8 cellular contexts compared by ENCODE assay signal in genomic region chr19:7829162-7829520, GRCh38. TPM values are rescaled to one million over a fixed set of nuclear protein-coding genes. Genes with fewer than 3 reads are reported as not detected.
DNase-seq lines count a peak whose midpoint lies in the region; ATAC-seq and TF ChIP-seq lines count a peak whose summit lies in the region.

No MANE protein-coding gene starts in this region.

- peak overlapping the region; percentile 52 for H3K4me2 ChIP-seq in IMR-90 (ENCODE audit: low read depth, low read length)

- H3K14ac ChIP-seq in IMR-90 (replicated peaks; ENCODE audit: low read depth, low read length): 0 out of 2 replicates have a peak overlapping the region, but pooled peaks have one; percentile 20

- peaks cover 14% of the 10 kb centered on the region; the same call in 1 of the 2 replicates for H3K4me1 ChIP-seq in IMR-90 (ENCODE audit: control insufficient read depth, insufficient read depth, low read length)

- H3K4me1 Mint-ChIP-seq in natural killer cell: peaks cover 15 to 36% of the 10 kb centered on the region in 2 donors

- peak overlapping the region; percentile 89 for H2AFZ ChIP-seq in IMR-90 (replicated peaks; ENCODE audit: low read length, poor library complexity)

- no peak overlapping the region for H3K27ac ChIP-seq in AG04450 (ENCODE audit: low read depth, low read length)
- no peak overlapping the region for H3K27ac ChIP-seq in IMR-90 (ENCODE audit: insufficient read depth, low read length)

- no peak overlapping the region for H2BK15ac ChIP-seq in IMR-90 (ENCODE audit: low read depth, low read length)

- intact Hi-C loops in IMR-90 (cut with micrococcal nuclease) (no loop called here), natural killer cell (cut with micrococcal nuclease) (loop anchor here (1.0 to 2.0 kb wide), 2 partner anchors 22 to 40 kb away; no protein-coding TSS in a partner anchor)

- H4K8ac ChIP-seq in IMR-90 (ENCODE audit: low read depth in 2 of 2, low read length in 2 of 2): peak overlapping the region; percentile 5 to 29; a peak in 1 of 4 replicates

- H3K36me3 Mint-ChIP-seq in natural killer cell: no peaks in the 10 kb centered on the region

- no peaks in the 10 kb centered on the region for H3K27me3 Mint-ChIP-seq in natural killer cell (ENCODE audit: low read depth in 2 of 2)

- in situ Hi-C loops in IMR-90 (cut with MboI; ENCODE audit: low sequenced_read_pairs): no loop called here

- no TSS peak for BruUV-seq in IMR-90 (replicated peaks; lab: Mats Ljungman, UMichigan)

- H3K36me3 ChIP-seq in IMR-90 (ENCODE audit: control insufficient read depth, insufficient read depth, low read length): no peaks in the 10 kb centered on the region

- dilution Hi-C loops in IMR-90 (cut with HindIII; ENCODE audit: low sequenced_read_pairs, unreplicated experiment): no loop called here

- no peak overlapping the region for H3K56ac ChIP-seq in IMR-90 (ENCODE audit: extremely low read depth, insufficient read depth, low read length)

- no peak for TF ChIP-seq CTCF in AG04450 (IDR thresholded peaks at IDR 0.05; ENCODE audit: low read depth, low read length)
- no peak for TF ChIP-seq CTCF in IMR-90 (conservative IDR thresholded peaks at IDR 0.05; ENCODE audit: low read depth, low read length)
- no peak for TF ChIP-seq CTCF in choroid plexus epithelial cell (conservative IDR thresholded peaks at IDR 0.05; ENCODE audit: low read depth, low read length)
- no peak for TF ChIP-seq CTCF in natural killer cell (IDR thresholded peaks at IDR 0.05)

- peaks cover 0 to 32% of the 10 kb centered on the region in 2 experiments; a peak in 2 of 4 replicates for H3K79me1 ChIP-seq in IMR-90 (ENCODE audit: low read depth in 1 of 2, low read length in 2 of 2)

- H2AK9ac ChIP-seq in IMR-90 (replicated peaks; ENCODE audit: low read depth, low read length, poor library complexity): peak overlapping the region; percentile 33

- H3K4me3 ChIP-seq in AG04450 (ENCODE audit: low read depth, low read length) (peak overlapping the region; percentile 45), IMR-90 (ENCODE audit: insufficient read depth, low read depth, low read length) (peak overlapping the region; percentile 28), choroid plexus epithelial cell (ENCODE audit: low read depth, low read length) (peak overlapping the region; percentile 39)

- H3K9ac ChIP-seq in IMR-90 (ENCODE audit: low read depth, low read length): no peak overlapping the region

- POLR2A ChIA-PET in AG04450 (lab: Yijun Ruan, JAX) (no interaction called here), IMR-90 (lab: Charles Lee; ENCODE audit: unreplicated experiment) (no interaction called here)

- peak overlapping the region; percentile 78 for H3K4me3 Mint-ChIP-seq in natural killer cell

- H2BK20ac ChIP-seq in IMR-90 (ENCODE audit: low read depth, low read length): no peak overlapping the region

- peaks cover 10% of the 10 kb centered on the region for H4K20me1 ChIP-seq in IMR-90 (ENCODE audit: insufficient read depth, low read length)

- peaks cover 2% of the 10 kb centered on the region; the same call in 1 of the 2 replicates for H3K9me1 ChIP-seq in IMR-90 (ENCODE audit: insufficient read depth, low read length)

- no peak overlapping the region for H3K4ac ChIP-seq in IMR-90 (ENCODE audit: low read depth, low read length)

- ATAC-seq in IMR-90 (ENCODE audit: low read depth): no peak
- no peak for ATAC-seq in natural killer cell
- ATAC-seq in GM18519 (IDR thresholded peaks at IDR 0.05; ENCODE audit: low FRiP score, unreplicated experiment): no peak

- H3K23ac ChIP-seq in IMR-90 (ENCODE audit: low read depth, low read length): no peak overlapping the region

- H4K5ac ChIP-seq in IMR-90 (ENCODE audit: low read depth, low read length): no peak overlapping the region

- no peak for TF ChIP-seq POLR2A in IMR-90 (IDR thresholded peaks at IDR 0.05; ENCODE audit: low read depth, low read length)

- no peak for TF ChIP-seq RAD21 in IMR-90 (IDR thresholded peaks at IDR 0.05; ENCODE audit: low read length)

- H2AK5ac ChIP-seq in IMR-90 (ENCODE audit: low read depth, low read length): no peak overlapping the region

- H2BK120ac ChIP-seq in IMR-90 (ENCODE audit: low read depth, low read length): no peak overlapping the region

- H2BK5ac ChIP-seq in IMR-90 (ENCODE audit: low read depth, low read length, poor library complexity, severe bottlenecking): no peak overlapping the region

- no peak overlapping the region for H4K91ac ChIP-seq in IMR-90 (ENCODE audit: insufficient read depth, low read depth, low read length)

- H3K18ac ChIP-seq in IMR-90 (ENCODE audit: low read depth, low read length): no peak overlapping the region

- CTCF ChIA-PET in AG04450 (lab: Charles Lee) (interaction anchor here (0.7 kb wide), 1 partner anchor 28 kb away, joined by 4 read pairs; no protein-coding TSS in a partner anchor), IMR-90 (lab: Yijun Ruan, JAX) (no interaction called here)

- H3K9me3 ChIP-seq in AG04450 (ENCODE audit: control insufficient read depth, insufficient read depth, low read length): no peaks in the 10 kb centered on the region; the same call in 1 of the 2 replicates
- no peaks in the 10 kb centered on the region for H3K9me3 ChIP-seq in IMR-90 (ENCODE audit: control insufficient read depth, insufficient read depth, low read length)

- H3K27ac Mint-ChIP-seq in natural killer cell: peak overlapping the region; percentile 80 to 90

- DNase-seq in AG04450 (ENCODE audit: low read depth, low spot score): no peak
- DNase-seq in IMR-90: no peak
- DNase-seq in choroid plexus epithelial cell (ENCODE audit: low read depth): no peak
- no peak for DNase-seq in natural killer cell
- no peak for DNase-seq in dedifferentiated amniotic fluid mesenchymal stem cell (ENCODE audit: extremely low spot score)
- DNase-seq in epidermal melanocyte (ENCODE audit: insufficient read length, low spot score): no peak
- DNase-seq in RPMI8226: no peak

- peaks cover 4% of the 10 kb centered on the region for H3K27me3 ChIP-seq in AG04450 (ENCODE audit: control insufficient read depth, insufficient read depth, low read length)
- 0 out of 2 replicates have a peak, but pooled peaks cover 2% of the 10 kb centered on the region for H3K27me3 ChIP-seq in IMR-90 (ENCODE audit: control insufficient read depth, insufficient read depth, low read length)

- no peaks in the 10 kb centered on the region for H3K9me3 Mint-ChIP-seq in natural killer cell

- WGBS in IMR-90 (ENCODE audit: extremely low coverage in 2 of 2, insufficient read length in 1 of 2), 2 experiments: 10% methylated on average over 2 of the region's 18 CpGs; no CpG with 5 or more reads in 1 of the 2 experiments

TF ChIP-seq in IMR-90, 13 proteins besides CTCF, POLR2A, EP300 and RAD21 (continues in another document):
- no peak for TF ChIP-seq USF2 (IDR thresholded peaks at IDR 0.05; ENCODE audit: low read depth, low read length)
- no peak for TF ChIP-seq CEBPB (IDR thresholded peaks at IDR 0.05; ENCODE audit: low read depth, low read length)
- TF ChIP-seq FOS (IDR thresholded peaks at IDR 0.05; ENCODE audit: low read depth, low read length): no peak
- TF ChIP-seq NFE2L2 (IDR thresholded peaks at IDR 0.05; ENCODE audit: low read depth, low read length): no peak
- no peak for TF ChIP-seq ELK1 (IDR thresholded peaks at IDR 0.05; ENCODE audit: borderline replicate concordance, low read depth, low read length)
- no peak for TF ChIP-seq RFX5 (IDR thresholded peaks at IDR 0.05; ENCODE audit: low read depth, low read length)
- no peak for TF ChIP-seq SMC3 (IDR thresholded peaks at IDR 0.05; ENCODE audit: low read depth, low read length)
- TF ChIP-seq BHLHE40 (IDR thresholded peaks at IDR 0.05; ENCODE audit: low read depth, low read length): no peak
- no peak for TF ChIP-seq MAFK (IDR thresholded peaks at IDR 0.05; ENCODE audit: low read depth, low read length)
- TF ChIP-seq CHD1 (IDR thresholded peaks at IDR 0.05; ENCODE audit: low read depth, low read length): no peak
- no peak for TF ChIP-seq RCOR1 (IDR thresholded peaks at IDR 0.05; ENCODE audit: insufficient replicate concordance, low read length)

RNA-seq across cellular contexts. Expression of gene EVI5L, which starts 0.9 kb away (rescaled TPM):
- polyA plus RNA-seq in AG04450 (2011; rRNA removed) (6.7 and 9.1 TPM in 2 replicates), IMR-90 (2012; rRNA removed) (14.6 and 15.0 TPM in 2 replicates)
- 9.6 and 20.1 TPM in 2 replicates for polyA minus RNA-seq in AG04450 (2011; rRNA and poly(A)+ RNA removed)
- total RNA-seq in IMR-90 (2012; rRNA removed) (12.7 and 15.0 TPM in 2 replicates), natural killer cell (10 to 100 TPM in 2 of 3 donors, 1 to 10 TPM in 1; 9.6 to 13.5 (median 11.3) TPM)
- 13.6 and 18.5 TPM in 2 replicates for polyA plus RNA-seq in IMR-90 (2012; cell fraction: cytosol; rRNA removed)
- 21.0 and 37.0 TPM in 2 replicates for polyA plus RNA-seq in IMR-90 (2012; cell fraction: nucleus; rRNA removed; ENCODE audit: low replicate concordance)

RNA-seq across cellular contexts. Expression of gene PRR36, which starts 45.0 kb away (rescaled TPM):
- not detected in 2 replicates for polyA plus RNA-seq in AG04450 (2011; rRNA removed)
- not detected in 2 replicates for polyA minus RNA-seq in AG04450 (2011; rRNA and poly(A)+ RNA removed)
- not detected in 2 replicates for total RNA-seq in IMR-90 (2012; rRNA removed)
- 0.02 and 0.06 TPM in 2 replicates for polyA plus RNA-seq in IMR-90 (2012; rRNA removed)
- 0.05 and 0.21 TPM in 2 replicates for polyA plus RNA-seq in IMR-90 (2012; cell fraction: cytosol; rRNA removed)
- 0.09 and 0.29 TPM in 2 replicates for polyA plus RNA-seq in IMR-90 (2012; cell fraction: nucleus; rRNA removed; ENCODE audit: low replicate concordance)
- total RNA-seq in natural killer cell: under 1 TPM; 0.11 to 0.13 (median 0.12) TPM

RNA-seq across cellular contexts. Expression of gene LRRC8E, which starts 59.2 kb away (rescaled TPM):
- polyA plus RNA-seq in AG04450 (2011; rRNA removed) (4.1 and 4.7 TPM in 2 replicates), IMR-90 (2012; rRNA removed) (6.4 and 6.9 TPM in 2 replicates)
- 5.8 TPM in 2 replicates for polyA minus RNA-seq in AG04450 (2011; rRNA and poly(A)+ RNA removed)
- total RNA-seq in IMR-90 (2012; rRNA removed) (6.9 and 7.2 TPM in 2 replicates), natural killer cell (not detected)
- polyA plus RNA-seq in IMR-90 (2012; cell fraction: cytosol; rRNA removed): 4.1 and 5.4 TPM in 2 replicates
- polyA plus RNA-seq in IMR-90 (2012; cell fraction: nucleus; rRNA removed; ENCODE audit: low replicate concordance): 4.1 and 7.1 TPM in 2 replicates
